In the genomic region with DNA sequence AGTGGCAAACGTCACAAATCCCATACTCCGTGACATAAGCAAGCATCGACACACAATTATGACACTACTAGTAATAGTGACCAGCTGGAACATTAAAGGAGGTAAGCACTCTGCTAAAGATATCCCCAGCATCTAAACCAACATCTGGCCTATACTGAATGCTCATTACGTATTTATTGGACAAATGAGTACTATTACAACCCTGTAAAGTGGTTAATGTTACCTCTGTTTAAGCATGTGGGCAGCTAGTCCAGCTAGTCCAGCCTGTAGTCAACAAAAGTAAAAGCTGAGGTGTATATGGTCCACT, we compare ENCODE assay signal across 9 cellular contexts. TPM values are rescaled to one million over a fixed set of nuclear protein-coding genes. Genes with fewer than 3 reads are reported as not detected.
DNase-seq lines count a peak whose midpoint lies in the region; ATAC-seq and TF ChIP-seq lines count a peak whose summit lies in the region.
"Had no signal": no experiment of that assay in that cellular context is flagged by ENCODE, and none has a peak within 500 bp of the region (broad histone marks: within the 10 kb centered on the region; RNA-seq: fewer than 3 reads in every experiment).

No MANE protein-coding gene starts in this region.

- H3K4me3 ChIP-seq in Panc1 (ENCODE audit: low read depth in 2 of 2, low read length in 2 of 2) = peak overlapping the region; percentile 26 to 53
- peak overlapping the region; percentile 65 to 76 (median 72) for H3K4me3 ChIP-seq in esophagus muscularis mucosa
- peak overlapping the region; percentile 74 for H3K4me3 ChIP-seq in suprapubic skin

- no peaks in the 10 kb centered on the region for H3K36me3 Mint-ChIP-seq in activated CD4-positive, alpha-beta T cell treated with anti-CD3 and anti-CD28 coated beads for 36 hours (ENCODE audit: low read depth)

- peak overlapping the region; percentile 87 for H3K27ac Mint-ChIP-seq in activated CD4-positive, alpha-beta T cell treated with anti-CD3 and anti-CD28 coated beads for 36 hours

- intact Hi-C loops in activated CD4-positive, alpha-beta T cell treated with anti-CD3 and anti-CD28 coated beads for 36 hours (cut with DNase I, micrococcal nuclease) = loop anchor here (1.0 to 10.0 kb wide), 4 partner anchors 107 to 483 kb away; a partner anchor contains a TSS
- intact Hi-C loops in Panc1 (cut with micrococcal nuclease; ENCODE audit: unreplicated experiment) (no loop called here), esophagus muscularis mucosa (cut with DNase I) (loop anchor here (10.0 kb wide), 1 partner anchor 403 kb away; no protein-coding TSS in a partner anchor)

- WGBS in esophagus muscularis mucosa = 27% methylated on average over 4 of the region's 4 CpGs
- 75% methylated on average over 1 of the region's 4 CpGs for WGBS in suprapubic skin

- H3K4me3 Mint-ChIP-seq in activated CD4-positive, alpha-beta T cell treated with anti-CD3 and anti-CD28 coated beads for 36 hours = peak overlapping the region; percentile 79

- H3K4me1 Mint-ChIP-seq in activated CD4-positive, alpha-beta T cell treated with anti-CD3 and anti-CD28 coated beads for 36 hours = peaks cover 20% of the 10 kb centered on the region

- in situ Hi-C loops in Panc1 (cut with HindIII; ENCODE audit: low pct_unique_long_range_greater_than_20kb, low sequenced_read_pairs) = no loop called here

- H3K27me3 Mint-ChIP-seq in activated CD4-positive, alpha-beta T cell treated with anti-CD3 and anti-CD28 coated beads for 36 hours = no peaks in the 10 kb centered on the region

- CTCF ChIA-PET in activated CD4-positive, alpha-beta T cell treated with anti-CD3 and anti-CD28 coated beads for 36 hours (lab: Charles Lee) = interaction anchor here (0.8 to 1.7 kb wide), 3 partner anchors 8 to 328 kb away, joined by 3 to 6 read pairs (median 5); no protein-coding TSS in a partner anchor
- CTCF ChIA-PET in Panc1 (lab: Charles Lee) = no interaction called here

- TF ChIP-seq POLR2A in esophagus muscularis mucosa (IDR thresholded peaks at IDR 0.05; ENCODE audit: low read depth) (no peak), suprapubic skin (IDR thresholded peaks at IDR 0.05) (no peak)

- ATAC-seq in activated CD4-positive, alpha-beta T cell treated with anti-CD3 and anti-CD28 coated beads for 36 hours = no peak
- ATAC-seq in Panc1 = no peak
- no peak for ATAC-seq in HG03565 (IDR thresholded peaks at IDR 0.05; ENCODE audit: unreplicated experiment)

- H3K27ac ChIP-seq in Panc1 (ENCODE audit: low read length) (no peak overlapping the region), esophagus muscularis mucosa (replicated peaks in 1 of 4) (peak overlapping the region; percentile 83 to 91 (median 88)), suprapubic skin (peak overlapping the region; percentile 91)

- H3K27me3 ChIP-seq in Panc1 (ENCODE audit: control insufficient read depth, insufficient read depth, low read length) = no peaks in the 10 kb centered on the region
- H3K27me3 ChIP-seq in esophagus muscularis mucosa = no peaks in the 10 kb centered on the region
- no peaks in the 10 kb centered on the region for H3K27me3 ChIP-seq in suprapubic skin

- H3K9me3 ChIP-seq in Panc1 (ENCODE audit: control insufficient read depth, insufficient read depth, low read depth, low read length) = no peaks in the 10 kb centered on the region
- no peaks in the 10 kb centered on the region for H3K9me3 ChIP-seq in esophagus muscularis mucosa
- no peaks in the 10 kb centered on the region for H3K9me3 ChIP-seq in suprapubic skin

- TF ChIP-seq CTCF in Panc1 (IDR thresholded peaks at IDR 0.05) (peak; percentile 9), esophagus muscularis mucosa (IDR thresholded peaks at IDR 0.05) (no peak), suprapubic skin (IDR thresholded peaks at IDR 0.05) (no peak)

- H3K4me1 ChIP-seq in Panc1 (ENCODE audit: control insufficient read depth, insufficient read depth, low read length) (no peaks in the 10 kb centered on the region), esophagus muscularis mucosa (peaks cover 4 to 9% (median 7%) of the 10 kb centered on the region in 4 donors), suprapubic skin (peaks cover 5% of the 10 kb centered on the region)

- TF ChIP-seq EP300 in esophagus muscularis mucosa (IDR thresholded peaks at IDR 0.05) (no peak), suprapubic skin (IDR thresholded peaks at IDR 0.05) (no peak)

- POLR2A ChIA-PET in activated CD4-positive, alpha-beta T cell treated with anti-CD3 and anti-CD28 coated beads for 36 hours (lab: Charles Lee) = no interaction called here
- POLR2A ChIA-PET in Panc1 (lab: Charles Lee) = no interaction called here

- DNase-seq in activated CD4-positive, alpha-beta T cell treated with anti-CD3 and anti-CD28 coated beads for 36 hours = no peak
- DNase-seq in activated CD4-positive, alpha-beta T cell treated with anti-CD3 and anti-CD28 coated beads, Interleukin-2, amount 50 U/mL, for 4 hours = no peak
- no peak for DNase-seq in Panc1 (ENCODE audit: low read depth, low spot score)
- DNase-seq in esophagus muscularis mucosa (ENCODE audit: extremely low spot score) = no peak
- no peak for DNase-seq in suprapubic skin (ENCODE audit: low spot score in 2 of 2)
- DNase-seq in AG08395 (ENCODE audit: low spot score) = no peak
- no peak for DNase-seq in NOMO-1 (lab: John Stamatoyannopoulos, UW; ENCODE audit: unreplicated experiment in 2 of 2)

- H3K9me3 Mint-ChIP-seq in activated CD4-positive, alpha-beta T cell treated with anti-CD3 and anti-CD28 coated beads for 36 hours (ENCODE audit: low read depth) = no peaks in the 10 kb centered on the region

- no TSS peak for BruUV-seq in Panc1 (replicated peaks; lab: Mats Ljungman, UMichigan)

- no peaks in the 10 kb centered on the region for H3K36me3 ChIP-seq in Panc1 (ENCODE audit: control insufficient read depth, insufficient read depth, low read length)
- H3K36me3 ChIP-seq in esophagus muscularis mucosa = no peaks in the 10 kb centered on the region
- no peaks in the 10 kb centered on the region for H3K36me3 ChIP-seq in suprapubic skin

RNA-seq across cellular contexts. Expression of a gene that starts 0.4 kb away (rescaled TPM):
- 1 to 10 TPM; 6.4 to 7.1 TPM for total RNA-seq in activated CD4-positive, alpha-beta T cell treated with anti-CD3 and anti-CD28 coated beads for 36 hours
- total RNA-seq in Panc1 (2021; ENCODE audit: unreplicated experiment) (4.0 TPM), esophagus muscularis mucosa (10 to 100 TPM in 3 of 4 donors, 1 to 10 TPM in 1; 9.6 to 17.0 (median 11.9) TPM), suprapubic skin (10 to 100 TPM; 12.6 to 43.0 (median 25.2) TPM)
- 2.2 TPM for polyA plus RNA-seq in Panc1 (2012; ENCODE audit: insufficient read length)

RNA-seq across cellular contexts. Expression of a gene that starts 24.7 kb away (rescaled TPM):
- total RNA-seq in activated CD4-positive, alpha-beta T cell treated with anti-CD3 and anti-CD28 coated beads for 36 hours = not detected
- not detected for total RNA-seq in Panc1 (2021; ENCODE audit: unreplicated experiment)
- polyA plus RNA-seq in Panc1 (2012; ENCODE audit: insufficient read length) = not detected
- total RNA-seq in esophagus muscularis mucosa = under 1 TPM in 3 of 4 donors, not detected in 1; 0.23 to 0.42 (median 0.33) TPM
- total RNA-seq in suprapubic skin = not detected
- total RNA-seq: renal cortical epithelial cell had no signal
